19 cellular contexts compared by ENCODE assay signal in genomic region chr16:85257483-85257882, GRCh38.
DNase-seq lines count a peak whose midpoint lies in the region; ATAC-seq and TF ChIP-seq lines count a peak whose summit lies in the region.
"Had no signal": no experiment of that assay in that cellular context is flagged by ENCODE, and none has a peak within 500 bp of the region (broad histone marks: within the 10 kb centered on the region; RNA-seq: fewer than 3 reads in every experiment).

No MANE protein-coding gene starts in this region.

- no peak for ATAC-seq in WTC11
- no peak for ATAC-seq in stimulated activated effector memory CD8-positive, alpha-beta T cell treated with anti-CD3 and anti-CD28 coated beads, Interleukin-12 subunit alpha, Interleukin-12 subunit beta, amount 100 ng/mL, for 72 hours
- ATAC-seq: A549; CD8-positive, alpha-beta T cell had no signal

- H3K9me3 Mint-ChIP-seq in WTC11 (no peaks in the 10 kb centered on the region), neural progenitor cell (no peaks in the 10 kb centered on the region)
- H3K9me3 Mint-ChIP-seq in stimulated activated effector memory CD8-positive, alpha-beta T cell treated with anti-CD3 and anti-CD28 coated beads, Interleukin-12 subunit alpha, Interleukin-12 subunit beta, amount 100 ng/mL, for 72 hours, result no peaks in the 10 kb centered on the region
- H3K9me3 Mint-ChIP-seq: CD4-positive, CD25-positive, alpha-beta regulatory T cell; CD8-positive, alpha-beta T cell had no signal

- H3K27me3 Mint-ChIP-seq in WTC11 (ENCODE audit: low read depth), result no peaks in the 10 kb centered on the region
- peaks cover 15% of the 10 kb centered on the region for H3K27me3 Mint-ChIP-seq in neural progenitor cell (ENCODE audit: insufficient read depth, low read depth)

- peak overlapping the region in 1 of 11 experiments; percentile 80; a peak in 2 of 22 replicates for H3K27ac ChIP-seq in BLaER1 treated with 17β-estradiol and CSF1 and Interleukin-3, amounts not matched to agents 10 nM and 100 nM
- H3K27ac ChIP-seq in neural progenitor cell (no peak overlapping the region), Peyer's patch (no peak overlapping the region)
- H3K27ac ChIP-seq: A549, C4-2B had no signal

- no peak overlapping the region for H2AFZ ChIP-seq in neural progenitor cell (replicated peaks)

- peaks cover 39 to 92% (median 81%) of the 10 kb centered on the region in 10 experiments for H3K4me1 ChIP-seq in BLaER1 treated with 17β-estradiol and CSF1 and Interleukin-3, amounts not matched to agents 10 nM and 100 nM
- peaks cover 28% of the 10 kb centered on the region for H3K4me1 ChIP-seq in neural progenitor cell
- H3K4me1 ChIP-seq in Peyer's patch, result no peaks in the 10 kb centered on the region
- H3K4me1 ChIP-seq: A549, Caco-2, HAP-1 had no signal

- no peak overlapping the region for H3K27ac Mint-ChIP-seq in WTC11
- H3K27ac Mint-ChIP-seq in neural progenitor cell, result no peak overlapping the region
- H3K27ac Mint-ChIP-seq in stimulated activated effector memory CD8-positive, alpha-beta T cell treated with anti-CD3 and anti-CD28 coated beads, Interleukin-12 subunit alpha, Interleukin-12 subunit beta, amount 100 ng/mL, for 72 hours, result no peak overlapping the region
- H3K27ac Mint-ChIP-seq: CD4-positive, CD25-positive, alpha-beta regulatory T cell; CD8-positive, alpha-beta T cell had no signal

- H4K20me1 ChIP-seq in BLaER1 treated with 17β-estradiol and CSF1 and Interleukin-3, amounts not matched to agents 10 nM and 100 nM, result peaks cover 0 to 37% (median 0%) of the 10 kb centered on the region in 11 experiments; a peak in 6 of 22 replicates
- peaks cover 3% of the 10 kb centered on the region for H4K20me1 ChIP-seq in neural progenitor cell (ENCODE audit: low read depth)

- peaks cover 5% of the 10 kb centered on the region for H3F3A ChIP-seq in neural progenitor cell (ENCODE audit: low read depth)

- no peak for DNase-seq in WTC11 (ENCODE audit: low spot score)
- DNase-seq in neural progenitor cell (ENCODE audit: low spot score), result no peak
- DNase-seq in Peyer's patch, result no peak
- no peak for DNase-seq in stimulated activated effector memory CD8-positive, alpha-beta T cell treated with anti-CD3 and anti-CD28 coated beads, Interleukin-12 subunit alpha, Interleukin-12 subunit beta, amount 100 ng/mL, for 72 hours (ENCODE audit: low spot score in 2 of 2)
- no peak for DNase-seq in activated CD4-positive, alpha-beta T cell treated with anti-CD3 and anti-CD28 coated beads for 48 hours
- DNase-seq: 8988T; ACHN; AML-193; Caco-2; CD4-positive, CD25-positive, alpha-beta regulatory T cell; CD8-positive, alpha-beta T cell; DMS153; DND-41; GOT3 had no signal

- H3K36me3 Mint-ChIP-seq in WTC11, result no peaks in the 10 kb centered on the region
- H3K36me3 Mint-ChIP-seq in neural progenitor cell, result peaks cover 2% of the 10 kb centered on the region
- no peaks in the 10 kb centered on the region for H3K36me3 Mint-ChIP-seq in stimulated activated effector memory CD8-positive, alpha-beta T cell treated with anti-CD3 and anti-CD28 coated beads, Interleukin-12 subunit alpha, Interleukin-12 subunit beta, amount 100 ng/mL, for 72 hours
- H3K36me3 Mint-ChIP-seq: CD4-positive, CD25-positive, alpha-beta regulatory T cell; CD8-positive, alpha-beta T cell had no signal

- H3K9ac ChIP-seq in BLaER1 treated with 17β-estradiol and CSF1 and Interleukin-3, amounts not matched to agents 10 nM and 100 nM, result peak overlapping the region in 1 of 11 experiments; percentile 78; a peak in 1 of 22 replicates
- no peak overlapping the region for H3K9ac ChIP-seq in neural progenitor cell

- no peaks in the 10 kb centered on the region for H3K9me3 ChIP-seq in BLaER1 treated with 17β-estradiol and CSF1 and Interleukin-3, amounts not matched to agents 10 nM and 100 nM (replicated peaks in 1 of 11)
- H3K9me3 ChIP-seq in neural progenitor cell (ENCODE audit: low read depth) (no peaks in the 10 kb centered on the region), Peyer's patch (no peaks in the 10 kb centered on the region)
- H3K9me3 ChIP-seq: A549, BE2C, Caco-2, HAP-1 had no signal

- H3K4me3 Mint-ChIP-seq in WTC11 (no peak overlapping the region), neural progenitor cell (peak overlapping the region; percentile 28)
- no peak overlapping the region for H3K4me3 Mint-ChIP-seq in stimulated activated effector memory CD8-positive, alpha-beta T cell treated with anti-CD3 and anti-CD28 coated beads, Interleukin-12 subunit alpha, Interleukin-12 subunit beta, amount 100 ng/mL, for 72 hours
- H3K4me3 Mint-ChIP-seq: CD4-positive, CD25-positive, alpha-beta regulatory T cell; CD8-positive, alpha-beta T cell had no signal

- H3K4me2 ChIP-seq in BLaER1 treated with 17β-estradiol and CSF1 and Interleukin-3, amounts not matched to agents 10 nM and 100 nM, result peak overlapping the region in 9 of 11 experiments; percentile 83 to 99 (median 94); a peak in 15 of 22 replicates
- no peak overlapping the region for H3K4me2 ChIP-seq in neural progenitor cell
- H3K4me2 ChIP-seq: A549 had no signal

- TF ChIP-seq POLR2A in Peyer's patch (IDR thresholded peaks at IDR 0.05), result no peak

- CTCF ChIA-PET in WTC11 (lab: Charles Lee), result interaction anchor here (1.2 to 1.9 kb wide), 6 partner anchors 12 to 460 kb away, joined by 3 to 11 read pairs (median 6); no protein-coding TSS in a partner anchor

- H3K4me1 Mint-ChIP-seq in WTC11 (no peaks in the 10 kb centered on the region), neural progenitor cell (peaks cover 53% of the 10 kb centered on the region)
- H3K4me1 Mint-ChIP-seq in stimulated activated effector memory CD8-positive, alpha-beta T cell treated with anti-CD3 and anti-CD28 coated beads, Interleukin-12 subunit alpha, Interleukin-12 subunit beta, amount 100 ng/mL, for 72 hours, result no peaks in the 10 kb centered on the region

- H3K79me2 ChIP-seq in neural progenitor cell (ENCODE audit: low read depth), result no peaks in the 10 kb centered on the region

- TF ChIP-seq CTCF in WTC11 (IDR thresholded peaks at IDR 0.05), result no peak
- no peak for TF ChIP-seq CTCF in neural progenitor cell (IDR thresholded peaks at IDR 0.05)
- TF ChIP-seq CTCF in Peyer's patch (IDR thresholded peaks at IDR 0.05), result no peak

- H3K4me3 ChIP-seq in BLaER1 treated with 17β-estradiol and CSF1 and Interleukin-3, amounts not matched to agents 10 nM and 100 nM, result no peak overlapping the region
- H3K4me3 ChIP-seq in neural progenitor cell, result no peak overlapping the region
- no peak overlapping the region for H3K4me3 ChIP-seq in Peyer's patch
- H3K4me3 ChIP-seq: A549, HAP-1 had no signal

- peaks cover 0 to 54% (median 0%) of the 10 kb centered on the region in 11 experiments; a peak in 7 of 22 replicates for H3K27me3 ChIP-seq in BLaER1 treated with 17β-estradiol and CSF1 and Interleukin-3, amounts not matched to agents 10 nM and 100 nM
- H3K27me3 ChIP-seq in neural progenitor cell (no peaks in the 10 kb centered on the region), Peyer's patch (no peaks in the 10 kb centered on the region)
- H3K27me3 ChIP-seq: BE2C had no signal

- POLR2A ChIA-PET in WTC11 (lab: Charles Lee), result no interaction called here

- H3K36me3 ChIP-seq in BLaER1 treated with 17β-estradiol and CSF1 and Interleukin-3, amounts not matched to agents 10 nM and 100 nM, result no peaks in the 10 kb centered on the region
- H3K36me3 ChIP-seq in neural progenitor cell, result no peaks in the 10 kb centered on the region
- H3K36me3 ChIP-seq in Peyer's patch, result no peaks in the 10 kb centered on the region
- H3K36me3 ChIP-seq: BE2C, HAP-1 had no signal

TF ChIP-seq in WTC11, 78 proteins besides CTCF, POLR2A, EP300 and RAD21:
- TF ChIP-seq ZNF121 (CRISPR knock-in tag; IDR thresholded peaks at IDR 0.05) (0 out of 2 replicates have a peak, but pooled peaks have one; percentile 39), ZSCAN18 (CRISPR knock-in tag; IDR thresholded peaks at IDR 0.05) (no peak)
